ENCODE assay signal across 2 cellular contexts in genomic region chr10:132387723-132388210, GRCh38.
A peak's percentile ranks its signal among the peaks of the same experiment; 100 is the strongest.
TF ChIP-seq lines count a peak whose summit lies in the region.

No MANE protein-coding gene starts in this region.

TF ChIP-seq in Ishikawa, 13 proteins besides CTCF, POLR2A, EP300 and RAD21 (continued from another document):
- TF ChIP-seq REST (IDR thresholded peaks at IDR 0.05; ENCODE audit: low read depth) (no peak), TCF12 (IDR thresholded peaks at IDR 0.05; ENCODE audit: low read depth) (no peak), TAF1 (IDR thresholded peaks at IDR 0.05; ENCODE audit: low read depth) (no peak), FOXM1 (IDR thresholded peaks at IDR 0.05; ENCODE audit: borderline replicate concordance, low read depth) (no peak), NFIC (IDR thresholded peaks at IDR 0.05) (no peak), ZBTB7A (IDR thresholded peaks at IDR 0.05; ENCODE audit: low read depth) (peak; percentile 95), CREB1 (IDR thresholded peaks at IDR 0.05; ENCODE audit: low read depth) (no peak)
- TF ChIP-seq, protein P1, sequence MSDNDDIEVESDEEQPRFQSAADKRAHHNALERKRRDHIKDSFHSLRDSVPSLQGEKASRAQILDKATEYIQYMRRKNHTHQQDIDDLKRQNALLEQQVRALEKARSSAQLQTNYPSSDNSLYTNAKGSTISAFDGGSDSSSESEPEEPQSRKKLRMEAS (IDR thresholded peaks at IDR 0.05), result 0 out of 2 replicates have a peak, but pooled peaks have one; percentile 54

TF ChIP-seq in K562, 482 proteins besides CTCF, POLR2A, EP300 and RAD21 (continued from another document and continues in another):
- no peak for TF ChIP-seq PREB (CRISPR knock-in tag; IDR thresholded peaks at IDR 0.05)
- TF ChIP-seq, protein P2, sequence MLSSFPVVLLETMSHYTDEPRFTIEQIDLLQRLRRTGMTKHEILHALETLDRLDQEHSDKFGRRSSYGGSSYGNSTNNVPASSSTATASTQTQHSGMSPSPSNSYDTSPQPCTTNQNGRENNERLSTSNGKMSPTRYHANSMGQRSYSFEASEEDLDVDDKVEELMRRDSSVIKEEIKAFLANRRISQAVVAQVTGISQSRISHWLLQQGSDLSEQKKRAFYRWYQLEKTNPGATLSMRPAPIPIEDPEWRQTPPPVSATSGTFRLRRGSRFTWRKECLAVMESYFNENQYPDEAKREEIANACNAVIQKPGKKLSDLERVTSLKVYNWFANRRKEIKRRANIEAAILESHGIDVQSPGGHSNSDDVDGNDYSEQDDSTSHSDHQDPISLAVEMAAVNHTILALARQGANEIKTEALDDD (IDR thresholded peaks at IDR 0.05), result no peak
- TF ChIP-seq, protein P3, sequence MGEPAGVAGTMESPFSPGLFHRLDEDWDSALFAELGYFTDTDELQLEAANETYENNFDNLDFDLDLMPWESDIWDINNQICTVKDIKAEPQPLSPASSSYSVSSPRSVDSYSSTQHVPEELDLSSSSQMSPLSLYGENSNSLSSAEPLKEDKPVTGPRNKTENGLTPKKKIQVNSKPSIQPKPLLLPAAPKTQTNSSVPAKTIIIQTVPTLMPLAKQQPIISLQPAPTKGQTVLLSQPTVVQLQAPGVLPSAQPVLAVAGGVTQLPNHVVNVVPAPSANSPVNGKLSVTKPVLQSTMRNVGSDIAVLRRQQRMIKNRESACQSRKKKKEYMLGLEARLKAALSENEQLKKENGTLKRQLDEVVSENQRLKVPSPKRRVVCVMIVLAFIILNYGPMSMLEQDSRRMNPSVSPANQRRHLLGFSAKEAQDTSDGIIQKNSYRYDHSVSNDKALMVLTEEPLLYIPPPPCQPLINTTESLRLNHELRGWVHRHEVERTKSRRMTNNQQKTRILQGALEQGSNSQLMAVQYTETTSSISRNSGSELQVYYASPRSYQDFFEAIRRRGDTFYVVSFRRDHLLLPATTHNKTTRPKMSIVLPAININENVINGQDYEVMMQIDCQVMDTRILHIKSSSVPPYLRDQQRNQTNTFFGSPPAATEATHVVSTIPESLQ (CRISPR knock-in tag; IDR thresholded peaks at IDR 0.05), result no peak
- TF ChIP-seq ZNF785 (CRISPR knock-in tag; IDR thresholded peaks at IDR 0.05), result no peak
- no peak for TF ChIP-seq SMAD1 (IDR thresholded peaks at IDR 0.05; ENCODE audit: low read depth, low read length, partially characterized antibody)
- TF ChIP-seq FIP1L1 (IDR thresholded peaks at IDR 0.05; ENCODE audit: low read depth, low read length, poor library complexity, severe bottlenecking), result no peak
- no peak for TF ChIP-seq ZNF76 (CRISPR knock-in tag; IDR thresholded peaks at IDR 0.05; ENCODE audit: borderline replicate concordance)
- TF ChIP-seq SETDB1 (IDR thresholded peaks at IDR 0.05; ENCODE audit: low read length), result no peak
- TF ChIP-seq ZNF280B (CRISPR knock-in tag; IDR thresholded peaks at IDR 0.05), result no peak
- TF ChIP-seq NFE2L1 (tag; IDR thresholded peaks at IDR 0.05; ENCODE audit: borderline replicate concordance, low read depth), result no peak
- no peak for TF ChIP-seq SRSF3 (IDR thresholded peaks at IDR 0.05; ENCODE audit: insufficient read depth, low read length)
- TF ChIP-seq, protein P4, sequence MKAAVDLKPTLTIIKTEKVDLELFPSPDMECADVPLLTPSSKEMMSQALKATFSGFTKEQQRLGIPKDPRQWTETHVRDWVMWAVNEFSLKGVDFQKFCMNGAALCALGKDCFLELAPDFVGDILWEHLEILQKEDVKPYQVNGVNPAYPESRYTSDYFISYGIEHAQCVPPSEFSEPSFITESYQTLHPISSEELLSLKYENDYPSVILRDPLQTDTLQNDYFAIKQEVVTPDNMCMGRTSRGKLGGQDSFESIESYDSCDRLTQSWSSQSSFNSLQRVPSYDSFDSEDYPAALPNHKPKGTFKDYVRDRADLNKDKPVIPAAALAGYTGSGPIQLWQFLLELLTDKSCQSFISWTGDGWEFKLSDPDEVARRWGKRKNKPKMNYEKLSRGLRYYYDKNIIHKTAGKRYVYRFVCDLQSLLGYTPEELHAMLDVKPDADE (conservative IDR thresholded peaks at IDR 0.05; ENCODE audit: control insufficient read depth, low read depth, low read length), result no peak
- TF ChIP-seq POLR3A (IDR thresholded peaks at IDR 0.05; ENCODE audit: borderline replicate concordance, extremely low read depth, insufficient read depth, insufficient read length), result no peak
- TF ChIP-seq RB1 (IDR thresholded peaks at IDR 0.05; ENCODE audit: low read depth), result 0 out of 2 replicates have a peak, but pooled peaks have one; percentile 21
- no peak for TF ChIP-seq ZNF146 (CRISPR knock-in tag; IDR thresholded peaks at IDR 0.05; ENCODE audit: unreplicated experiment)
- no peak for TF ChIP-seq XRCC5 (IDR thresholded peaks at IDR 0.05; ENCODE audit: low read depth, low read length)
- peak; percentile 90 for TF ChIP-seq ZBTB7A (IDR thresholded peaks at IDR 0.05; ENCODE audit: borderline replicate concordance, control insufficient read depth, low read depth, low read length)
- TF ChIP-seq CREBBP (IDR thresholded peaks at IDR 0.05; ENCODE audit: low read depth, low read length), result no peak
- TF ChIP-seq ZKSCAN3 (CRISPR knock-in tag; IDR thresholded peaks at IDR 0.05), result no peak
- TF ChIP-seq CREM (IDR thresholded peaks at IDR 0.05; ENCODE audit: low read depth), result 0 out of 2 replicates have a peak, but pooled peaks have one; percentile 18
- TF ChIP-seq TFAP4 (CRISPR knock-in tag; IDR thresholded peaks at IDR 0.05; ENCODE audit: borderline replicate concordance), result 0 out of 2 replicates have a peak, but pooled peaks have one; percentile 28
- TF ChIP-seq ZNF316 (IDR thresholded peaks at IDR 0.05), result no peak
- no peak for TF ChIP-seq ETS2 (tag; IDR thresholded peaks at IDR 0.05; ENCODE audit: borderline replicate concordance, poor library complexity, severe bottlenecking)
- no peak for TF ChIP-seq TSC22D4 (tag; IDR thresholded peaks at IDR 0.05)
- TF ChIP-seq CREB3 (tag; conservative IDR thresholded peaks at IDR 0.05; ENCODE audit: low read depth), result no peak
- TF ChIP-seq, protein P5, sequence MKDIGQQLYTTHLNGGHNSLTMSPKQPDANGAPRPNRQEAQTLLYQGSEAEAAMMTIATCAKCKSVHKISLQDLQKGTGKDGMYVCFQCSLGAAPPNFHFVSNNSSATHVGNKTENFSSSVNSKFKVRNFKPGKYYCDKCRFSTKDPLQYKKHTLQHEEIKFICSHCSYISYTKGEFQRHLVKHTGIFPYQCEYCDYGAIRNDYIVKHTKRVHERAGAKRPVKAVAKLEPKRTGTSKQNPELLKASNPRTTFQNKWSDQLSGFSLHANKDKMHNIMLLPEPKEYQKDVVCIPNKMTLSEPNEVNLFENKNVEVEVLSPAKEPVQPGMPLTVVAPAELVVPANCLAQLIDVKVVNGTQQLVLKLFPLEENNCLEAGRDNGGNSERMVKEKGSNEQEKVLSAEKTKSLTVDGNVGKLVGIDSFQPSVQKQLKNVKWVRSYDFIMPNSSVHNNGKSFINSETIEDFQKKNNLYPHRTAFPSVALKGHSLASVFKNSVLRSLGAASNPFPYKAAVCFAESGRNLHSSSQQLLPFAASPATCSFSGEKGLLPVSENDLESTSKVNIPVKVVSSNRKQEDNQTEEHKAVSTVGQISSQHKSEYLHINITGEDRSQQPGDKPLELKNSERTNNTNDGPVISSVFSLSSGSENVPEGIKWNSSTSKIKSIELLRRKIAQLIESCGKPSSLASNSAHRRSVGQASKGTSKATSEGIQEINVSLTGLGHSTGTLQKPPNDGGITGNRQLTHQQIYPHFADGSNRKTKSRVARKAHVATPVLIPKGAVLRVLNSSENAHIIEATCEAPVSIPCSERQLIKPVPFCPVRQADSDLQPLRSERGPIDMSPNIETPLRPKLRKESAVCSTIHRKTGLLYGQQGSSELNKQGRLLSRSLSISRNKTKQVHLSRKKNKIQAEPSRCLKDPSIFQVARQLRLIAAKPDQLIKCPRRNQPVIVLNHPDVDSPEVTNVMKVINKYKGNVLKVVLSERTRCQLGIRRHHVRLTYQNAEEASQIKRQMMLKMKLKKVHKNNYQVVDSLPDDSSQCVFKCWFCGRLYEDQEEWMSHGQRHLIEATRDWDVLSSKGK (CRISPR knock-in tag; IDR thresholded peaks at IDR 0.05), result no peak
- TF ChIP-seq TFAM (CRISPR knock-in tag; conservative IDR thresholded peaks at IDR 0.05), result no peak
- TF ChIP-seq TEAD1 (CRISPR knock-in tag; IDR thresholded peaks at IDR 0.05), result no peak
- TF ChIP-seq SAP30 (IDR thresholded peaks at IDR 0.05; ENCODE audit: borderline replicate concordance, insufficient read depth, low read depth, low read length, poor library complexity, severe bottlenecking), result no peak
- TF ChIP-seq GTF2F1 (IDR thresholded peaks at IDR 0.05; ENCODE audit: low read depth, low read length), result no peak
- TF ChIP-seq KLF16 (IDR thresholded peaks at IDR 0.05), result peak; percentile 25; the same call in 1 of the 2 replicates
- peak; percentile 70 for TF ChIP-seq EGR1 (conservative IDR thresholded peaks at IDR 0.05)
- no peak for TF ChIP-seq ZNF408 (CRISPR knock-in tag; IDR thresholded peaks at IDR 0.05; ENCODE audit: low read depth)
- TF ChIP-seq MCM3 (IDR thresholded peaks at IDR 0.05), result no peak
- TF ChIP-seq ZBTB9 (CRISPR knock-in tag; IDR thresholded peaks at IDR 0.05), result no peak
- TF ChIP-seq, protein P6, sequence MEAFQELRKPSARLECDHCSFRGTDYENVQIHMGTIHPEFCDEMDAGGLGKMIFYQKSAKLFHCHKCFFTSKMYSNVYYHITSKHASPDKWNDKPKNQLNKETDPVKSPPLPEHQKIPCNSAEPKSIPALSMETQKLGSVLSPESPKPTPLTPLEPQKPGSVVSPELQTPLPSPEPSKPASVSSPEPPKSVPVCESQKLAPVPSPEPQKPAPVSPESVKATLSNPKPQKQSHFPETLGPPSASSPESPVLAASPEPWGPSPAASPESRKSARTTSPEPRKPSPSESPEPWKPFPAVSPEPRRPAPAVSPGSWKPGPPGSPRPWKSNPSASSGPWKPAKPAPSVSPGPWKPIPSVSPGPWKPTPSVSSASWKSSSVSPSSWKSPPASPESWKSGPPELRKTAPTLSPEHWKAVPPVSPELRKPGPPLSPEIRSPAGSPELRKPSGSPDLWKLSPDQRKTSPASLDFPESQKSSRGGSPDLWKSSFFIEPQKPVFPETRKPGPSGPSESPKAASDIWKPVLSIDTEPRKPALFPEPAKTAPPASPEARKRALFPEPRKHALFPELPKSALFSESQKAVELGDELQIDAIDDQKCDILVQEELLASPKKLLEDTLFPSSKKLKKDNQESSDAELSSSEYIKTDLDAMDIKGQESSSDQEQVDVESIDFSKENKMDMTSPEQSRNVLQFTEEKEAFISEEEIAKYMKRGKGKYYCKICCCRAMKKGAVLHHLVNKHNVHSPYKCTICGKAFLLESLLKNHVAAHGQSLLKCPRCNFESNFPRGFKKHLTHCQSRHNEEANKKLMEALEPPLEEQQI (IDR thresholded peaks at IDR 0.05), result no peak
- TF ChIP-seq VEZF1 (CRISPR knock-in tag; IDR thresholded peaks at IDR 0.05), result peak; percentile 74
- no peak for TF ChIP-seq PCBP1 (IDR thresholded peaks at IDR 0.05; ENCODE audit: low read depth, low read length, poor library complexity, severe bottlenecking)
- TF ChIP-seq HDAC8 (tag; IDR thresholded peaks at IDR 0.05), result no peak
- TF ChIP-seq RFX1 (IDR thresholded peaks at IDR 0.05), result no peak
- TF ChIP-seq MTA3 (IDR thresholded peaks at IDR 0.05; ENCODE audit: borderline replicate concordance), result no peak
- no peak for TF ChIP-seq MYC (IDR thresholded peaks at IDR 0.05; ENCODE audit: low read depth, low read length)
- no peak for TF ChIP-seq MYC (CRISPR knock-in tag; IDR thresholded peaks at IDR 0.05; ENCODE audit: borderline replicate concordance, low read depth)
